ENCODE assay signal across 16 cellular contexts in the genomic region with DNA sequence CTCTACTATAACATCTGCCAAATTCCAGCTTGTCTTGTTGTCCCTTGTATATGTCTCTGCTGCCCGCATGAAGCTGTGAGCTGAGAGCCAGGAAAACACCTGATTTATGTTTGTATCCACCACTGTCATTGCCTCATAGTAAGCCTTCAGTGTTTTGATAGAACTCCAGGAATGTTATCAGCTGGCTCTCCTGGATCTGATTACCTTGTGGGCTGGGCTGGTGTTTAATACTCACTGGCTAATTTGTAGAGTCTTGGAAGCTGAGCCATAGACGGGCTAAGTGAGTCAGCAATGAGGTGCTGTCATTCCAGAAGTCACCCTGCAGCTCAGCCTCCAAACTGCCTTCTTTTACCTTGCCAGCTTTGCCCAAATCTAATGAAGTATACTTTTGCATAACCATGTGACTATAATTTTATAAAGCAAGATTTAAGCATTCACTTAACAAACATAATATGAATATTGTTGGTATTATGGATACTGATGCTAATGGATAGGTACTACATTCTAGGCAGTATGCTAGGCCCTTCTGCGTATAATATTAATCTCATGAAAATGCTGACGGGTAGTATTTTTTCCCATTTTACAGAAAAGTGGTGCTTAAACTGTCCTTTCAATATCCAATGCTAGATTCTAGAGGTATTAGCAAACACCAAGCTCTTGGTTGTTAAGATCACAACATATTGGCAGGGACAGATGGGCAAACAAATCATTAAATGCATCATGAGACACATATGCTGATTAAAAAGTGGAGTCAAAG.
A peak's percentile ranks its signal among the peaks of the same experiment; 100 is the strongest.
DNase-seq lines count a peak whose midpoint lies in the region; TF ChIP-seq lines count a peak whose summit lies in the region.
"Had no signal": no experiment of that assay in that cellular context is flagged by ENCODE, and none has a peak within 500 bp of the region (broad histone marks: within the 10 kb centered on the region; RNA-seq: fewer than 3 reads in every experiment).

No MANE protein-coding gene starts in this region.

- no peak overlapping the region for H3K23ac ChIP-seq in mesendoderm (ENCODE audit: low read length)

- H4K8ac ChIP-seq in mesendoderm (ENCODE audit: low read depth, low read length): no peak overlapping the region

- dilution Hi-C loops in mammary epithelial cell (cut with HindIII; ENCODE audit: low sequenced_read_pairs): no loop called here

- H2AFZ ChIP-seq in mammary epithelial cell (ENCODE audit: low read depth, low read length): no peak overlapping the region

- no peak overlapping the region for H3K4ac ChIP-seq in mesendoderm (ENCODE audit: low read depth, low read length)

- H3K79me2 ChIP-seq in mammary epithelial cell (ENCODE audit: insufficient read depth, low read length): no peaks in the 10 kb centered on the region
- no peaks in the 10 kb centered on the region for H3K79me2 ChIP-seq in mesendoderm (ENCODE audit: control insufficient read depth, insufficient read depth, low read length)

- H3K4me1 ChIP-seq in mammary epithelial cell (ENCODE audit: insufficient read depth, low read length) (no peaks in the 10 kb centered on the region), mesendoderm (ENCODE audit: control insufficient read depth, low read depth, low read length) (peaks cover 3% of the 10 kb centered on the region)
- H3K4me1 ChIP-seq in effector memory CD4-positive, alpha-beta T cell (ENCODE audit: control insufficient read depth, insufficient read depth, low read length, poor library complexity, severe bottlenecking): no peaks in the 10 kb centered on the region

- H3K56ac ChIP-seq in mesendoderm (ENCODE audit: low read length): peak overlapping the region; percentile 3

- BruUV-seq in mammary epithelial cell (replicated peaks; lab: Mats Ljungman, UMichigan): no TSS peak

- no peak overlapping the region for H2BK15ac ChIP-seq in mesendoderm (replicated peaks; ENCODE audit: low read depth)

- peak overlapping the region; percentile 40 for H3K18ac ChIP-seq in mesendoderm (ENCODE audit: low read length)

- H3K4me3 ChIP-seq in MG63 (no peak overlapping the region), mammary epithelial cell (replicated peaks in 1 of 3; ENCODE audit: insufficient read depth in 1 of 3, low read depth in 2 of 3, low read length in 3 of 3) (no peak overlapping the region), mesendoderm (ENCODE audit: low read length) (no peak overlapping the region)
- H3K4me3 ChIP-seq in effector memory CD4-positive, alpha-beta T cell (ENCODE audit: insufficient read depth, low read depth, low read length, poor library complexity, severe bottlenecking): no peak overlapping the region
- H3K4me3 ChIP-seq: upper lobe of left lung had no signal

- H3K27ac ChIP-seq in mammary epithelial cell (ENCODE audit: insufficient read depth, low read depth, low read length): no peak overlapping the region
- no peak overlapping the region for H3K27ac ChIP-seq in mesendoderm (ENCODE audit: low read depth, low read length)
- no peak overlapping the region for H3K27ac ChIP-seq in effector memory CD4-positive, alpha-beta T cell (ENCODE audit: insufficient read depth, low read length, poor library complexity, severe bottlenecking)
- H3K27ac ChIP-seq: upper lobe of left lung had no signal

- CTCF ChIA-PET in mammary epithelial cell (lab: Charles Lee; ENCODE audit: low non-redundant PET): no interaction called here

- no peak for TF ChIP-seq CTCF in mammary epithelial cell (conservative IDR thresholded peaks at IDR 0.05 in 1 of 2, IDR thresholded peaks at IDR 0.05 in 1 of 2; ENCODE audit: extremely low read depth in 1 of 2, insufficient read depth in 1 of 2, low read depth in 1 of 2, low read length in 2 of 2)

- H4K20me1 ChIP-seq in mammary epithelial cell (ENCODE audit: insufficient read depth, low read length): no peaks in the 10 kb centered on the region

- H2BK120ac ChIP-seq in mesendoderm (ENCODE audit: low read depth, low read length): peak overlapping the region; percentile 32

- peak overlapping the region; percentile 25 for H2AK5ac ChIP-seq in mesendoderm (ENCODE audit: low read length)

- H3K79me1 ChIP-seq in mesendoderm (ENCODE audit: low read length): no peaks in the 10 kb centered on the region

- H2BK5ac ChIP-seq in mesendoderm (ENCODE audit: low read length): peak overlapping the region; percentile 10

- in situ Hi-C loops in mammary epithelial cell (cut with MboI; ENCODE audit: low sequenced_read_pairs in 2 of 2): no loop called here

- H3K9ac ChIP-seq in mammary epithelial cell (ENCODE audit: insufficient read depth, low read length) (no peak overlapping the region), mesendoderm (ENCODE audit: low read length) (no peak overlapping the region)

- no peak overlapping the region for H4K5ac ChIP-seq in mesendoderm (ENCODE audit: low read length)

- DNase-seq in DMS 273 (lab: John Stamatoyannopoulos, UW; ENCODE audit: unreplicated experiment): peak; percentile 74
- peak; percentile 4 for DNase-seq in MG63
- DNase-seq in mammary epithelial cell: peak; percentile 53
- DNase-seq in mesendoderm: peak; percentile 85
- DNase-seq in stimulated activated naive CD4-positive, alpha-beta T cell treated with Interleukin-2 at 50 U/mL for 16 hours (lab: John Stamatoyannopoulos, UW): no peak
- no peak for DNase-seq in NOMO-1 treated with DMSO at 0.1 percent for 48 hours (lab: John Stamatoyannopoulos, UW; ENCODE audit: unreplicated experiment)
- DNase-seq in effector memory CD4-positive, alpha-beta T cell: no peak
- no peak for DNase-seq in DMS53 treated with DMSO at 0.1 percent for 48 hours (lab: John Stamatoyannopoulos, UW; ENCODE audit: unreplicated experiment)
- DNase-seq: activated CD4-positive, alpha-beta memory T cell treated with anti-CD3 and anti-CD28 coated beads for 36 hours; activated effector memory CD4-positive, alpha-beta T cell treated with Interleukin-2 at 50 U/mL for 16 hours; DMS53; NCI-H446 treated with DMSO at 0.1 percent for 48 hours; occipital lobe; stimulated activated CD8-positive, alpha-beta memory T cell treated with anti-CD3 and anti-CD28 coated beads, Interleukin-4, amount 100 ng/mL, for 48 hours; T-helper 9 cell; upper lobe of left lung had no signal

- no peaks in the 10 kb centered on the region for H3K36me3 ChIP-seq in MG63
- no peaks in the 10 kb centered on the region for H3K36me3 ChIP-seq in mammary epithelial cell (ENCODE audit: insufficient read depth, low read length)
- H3K36me3 ChIP-seq in mesendoderm (ENCODE audit: control insufficient read depth, insufficient read depth, low read length): no peaks in the 10 kb centered on the region
- H3K36me3 ChIP-seq in effector memory CD4-positive, alpha-beta T cell (ENCODE audit: control insufficient read depth, insufficient read depth, low read length): no peaks in the 10 kb centered on the region
- H3K36me3 ChIP-seq: upper lobe of left lung had no signal

- intact Hi-C loops in mammary epithelial cell (cut with micrococcal nuclease): no loop called here

- H3K27me3 ChIP-seq in MG63 (no peaks in the 10 kb centered on the region), mammary epithelial cell (ENCODE audit: insufficient read depth, low read length) (no peaks in the 10 kb centered on the region), mesendoderm (ENCODE audit: insufficient read depth, low read length, poor library complexity) (no peaks in the 10 kb centered on the region)
- no peaks in the 10 kb centered on the region for H3K27me3 ChIP-seq in effector memory CD4-positive, alpha-beta T cell (replicated peaks; ENCODE audit: control insufficient read depth, insufficient read depth, low read length, poor library complexity, severe bottlenecking)
- H3K27me3 ChIP-seq: upper lobe of left lung had no signal

- no peak overlapping the region for H3K4me2 ChIP-seq in mammary epithelial cell (ENCODE audit: insufficient read depth, low read depth, low read length)
- H3K4me2 ChIP-seq in mesendoderm (ENCODE audit: low read length): no peak overlapping the region

- H3K9me3 ChIP-seq in MG63: no peaks in the 10 kb centered on the region
- H3K9me3 ChIP-seq in mammary epithelial cell (replicated peaks; ENCODE audit: insufficient read depth, low read length): no peaks in the 10 kb centered on the region
- H3K9me3 ChIP-seq in effector memory CD4-positive, alpha-beta T cell (ENCODE audit: control insufficient read depth, low read length): no peaks in the 10 kb centered on the region
- H3K9me3 ChIP-seq: upper lobe of left lung had no signal

- WGBS in mammary epithelial cell (ENCODE audit: low coverage, missing lambda C conversion rate): 74% methylated on average over 4 of the region's 4 CpGs
- WGBS in mesendoderm (ENCODE audit: extremely low coverage, insufficient coverage, low lambda C conversion rate): no CpG with 5 or more reads among the region's 4 CpGs

Comparison
In these comparisons a context has a peak if more than half of its experiments do, and no peak if none do; other contexts are left out.
1. DNase-seq: peak in DMS 273 (single experiment), MG63 (single experiment), mammary epithelial cell (single experiment) and mesendoderm (single experiment); none in stimulated activated naive CD4-positive, alpha-beta T cell treated with Interleukin-2 at 50 U/mL for 16 hours (single experiment), NOMO-1 treated with DMSO at 0.1 percent for 48 hours (single experiment), effector memory CD4-positive, alpha-beta T cell (0 of 3) and DMS53 treated with DMSO at 0.1 percent for 48 hours (single experiment).